In genomic region chr12:30544704-30545103, GRCh38 we compare ENCODE assay signal across 4 cellular contexts.
DNase-seq lines count a peak whose midpoint lies in the region; ATAC-seq, FAIRE-seq and TF ChIP-seq lines count a peak whose summit lies in the region.
"Not testable (repeated sequence)": the region's sequence is repeated elsewhere in the genome, so short reads cannot be mapped to it uniquely, and the experiment has no call there.

No MANE protein-coding gene starts in this region.

- FAIRE-seq in HepG2 (lab: Jason Lieb, UNC), result not testable (repeated sequence)

- not testable (repeated sequence) for H3K4me2 ChIP-seq in HepG2 (ENCODE audit: low read depth, low read length); mesendoderm (ENCODE audit: low read length)

- H3K9me3 Mint-ChIP-seq in WTC11 (peaks cover 49% of the 10 kb centered on the region), endodermal cell (peaks cover 64% of the 10 kb centered on the region)

- H3K27ac Mint-ChIP-seq in WTC11, result not testable (repeated sequence)
- peak overlapping the region; percentile 19 for H3K27ac Mint-ChIP-seq in endodermal cell

- not testable (repeated sequence) for H4K8ac ChIP-seq in mesendoderm (ENCODE audit: low read depth, low read length)

- intact Hi-C loops in HepG2 (cut with micrococcal nuclease; ENCODE audit: unreplicated experiment), result not testable (repeated sequence)

- H3K36me3 ChIP-seq in endodermal cell (ENCODE audit: control insufficient read depth, insufficient read depth, low read length); HepG2 (replicated peaks in 1 of 2; ENCODE audit: control insufficient read depth in 1 of 2, insufficient read depth in 2 of 2, low read length in 2 of 2); mesendoderm (ENCODE audit: control insufficient read depth, insufficient read depth, low read length): not testable (repeated sequence)

- not testable (repeated sequence) for H2AFZ ChIP-seq in HepG2 (ENCODE audit: low read length)

- BruUV-seq in HepG2 (replicated peaks; lab: Mats Ljungman, UMichigan), result not testable (repeated sequence)

- CTCF ChIA-PET in WTC11 (lab: Charles Lee); HepG2 (lab: Yijun Ruan, JAX; ENCODE audit: low intra/inter-chr PET ratio, low total read pairs): not testable (repeated sequence)

- WGBS in endodermal cell (ENCODE audit: insufficient coverage in 1 of 2, insufficient read length in 1 of 2), 2 experiments, result 100% methylated on average over 1 of the region's 3 CpGs; no CpG with 5 or more reads in 1 of the 2 experiments
- WGBS in HepG2 (ENCODE audit: low lambda C conversion rate), result 63% methylated on average over 3 of the region's 3 CpGs
- no CpG with 5 or more reads among the region's 3 CpGs for WGBS in mesendoderm (ENCODE audit: extremely low coverage, insufficient coverage, low lambda C conversion rate)

- POLR2A ChIA-PET in WTC11 (lab: Charles Lee); HepG2 (lab: Yijun Ruan, JAX): not testable (repeated sequence)

- H3K56ac ChIP-seq in mesendoderm (ENCODE audit: low read length), result not testable (repeated sequence)

- H3K4me1 Mint-ChIP-seq in WTC11, result not testable (repeated sequence)
- peaks cover 15% of the 10 kb centered on the region for H3K4me1 Mint-ChIP-seq in endodermal cell

- not testable (repeated sequence) for H2AK5ac ChIP-seq in mesendoderm (ENCODE audit: low read length)

- H2BK15ac ChIP-seq in mesendoderm (replicated peaks; ENCODE audit: low read depth), result not testable (repeated sequence)

- H3K23ac ChIP-seq in mesendoderm (ENCODE audit: low read length), result not testable (repeated sequence)

- not testable (repeated sequence) for H3K4me3 ChIP-seq in endodermal cell (ENCODE audit: low read length); HepG2 (replicated peaks in 1 of 3; ENCODE audit: insufficient read depth in 1 of 3, low read depth in 2 of 3, low read length in 3 of 3); mesendoderm (ENCODE audit: low read length)

- H3K27me3 ChIP-seq in endodermal cell (ENCODE audit: control insufficient read depth, insufficient read depth, low read length, poor library complexity, severe bottlenecking); HepG2 (ENCODE audit: control insufficient read depth in 1 of 2, insufficient read depth in 2 of 2, low read length in 2 of 2); mesendoderm (ENCODE audit: insufficient read depth, low read length, poor library complexity): not testable (repeated sequence)

- DNase-seq in WTC11 (ENCODE audit: low spot score); endodermal cell; HepG2 (ENCODE audit: low spot score): not testable (repeated sequence)
- peak; percentile 18 for DNase-seq in mesendoderm

- ATAC-seq in WTC11, HepG2: not testable (repeated sequence)

- in situ Hi-C loops in HepG2 (cut with HindIII; ENCODE audit: extremely low pct_ligation_motif_present, low pct_unique_long_range_greater_than_20kb), result not testable (repeated sequence)

- not testable (repeated sequence) for TF ChIP-seq EP300 in HepG2 (IDR thresholded peaks at IDR 0.05; ENCODE audit: low read depth in 2 of 2, low read length in 2 of 2); HepG2 (CRISPR knock-in tag; IDR thresholded peaks at IDR 0.05; ENCODE audit: borderline replicate concordance)

- TF ChIP-seq CTCF in WTC11 (IDR thresholded peaks at IDR 0.05); endodermal cell (conservative IDR thresholded peaks at IDR 0.05); HepG2 (CRISPR knock-in tag; IDR thresholded peaks at IDR 0.05): not testable (repeated sequence)

- not testable (repeated sequence) for H3K4ac ChIP-seq in mesendoderm (ENCODE audit: low read depth, low read length)

- H2BK120ac ChIP-seq in mesendoderm (ENCODE audit: low read depth, low read length), result not testable (repeated sequence)

- peaks cover 52% of the 10 kb centered on the region for H3K9me3 ChIP-seq in endodermal cell (ENCODE audit: control insufficient read depth, low read length)
- not testable (repeated sequence) for H3K9me3 ChIP-seq in HepG2 (ENCODE audit: low read length)

- not testable (repeated sequence) for H3K9ac ChIP-seq in endodermal cell (ENCODE audit: extremely low read depth, low read length, poor library complexity, severe bottlenecking); HepG2 (ENCODE audit: insufficient read depth, low read depth, low read length); mesendoderm (ENCODE audit: low read length)

- H3K27me3 Mint-ChIP-seq in WTC11 (ENCODE audit: low read depth); endodermal cell (ENCODE audit: insufficient read depth): not testable (repeated sequence)

- H2BK5ac ChIP-seq in mesendoderm (ENCODE audit: low read length), result not testable (repeated sequence)

- H3K36me3 Mint-ChIP-seq in WTC11 (peaks cover 13% of the 10 kb centered on the region), endodermal cell (ENCODE audit: low read depth) (peaks cover 19% of the 10 kb centered on the region)

- not testable (repeated sequence) for H4K5ac ChIP-seq in mesendoderm (ENCODE audit: low read length)

- not testable (repeated sequence) for H3K18ac ChIP-seq in mesendoderm (ENCODE audit: low read length)

- not testable (repeated sequence) for TF ChIP-seq RAD21 in HepG2 (CRISPR knock-in tag; IDR thresholded peaks at IDR 0.05)

- H3K4me1 ChIP-seq in endodermal cell (ENCODE audit: control insufficient read depth, insufficient read depth, low read length); HepG2 (ENCODE audit: insufficient read depth, low read length); mesendoderm (ENCODE audit: control insufficient read depth, low read depth, low read length): not testable (repeated sequence)

- H3K79me2 ChIP-seq in HepG2 (ENCODE audit: insufficient read depth, low read length); mesendoderm (ENCODE audit: control insufficient read depth, insufficient read depth, low read length): not testable (repeated sequence)

- not testable (repeated sequence) for H3K27ac ChIP-seq in endodermal cell (ENCODE audit: low read depth, low read length); HepG2 (ENCODE audit: extremely low read length, insufficient read depth, low read length); mesendoderm (ENCODE audit: low read depth, low read length)

- H3K4me3 Mint-ChIP-seq in WTC11, endodermal cell: not testable (repeated sequence)

- not testable (repeated sequence) for H3K79me1 ChIP-seq in mesendoderm (ENCODE audit: low read length)

- not testable (repeated sequence) for H4K20me1 ChIP-seq in HepG2 (ENCODE audit: insufficient read depth, low read length)

- TF ChIP-seq POLR2A in HepG2 (IDR thresholded peaks at IDR 0.05; ENCODE audit: insufficient read depth in 1 of 2, low read depth in 2 of 2, low read length in 2 of 2), result not testable (repeated sequence)

TF ChIP-seq in WTC11, 78 proteins besides CTCF, POLR2A, EP300 and RAD21:
- peak; percentile 75 for TF ChIP-seq ZNF317 (CRISPR knock-in tag; IDR thresholded peaks at IDR 0.05; ENCODE audit: borderline replicate concordance, low read depth)

TF ChIP-seq in HepG2, 621 proteins besides CTCF, POLR2A, EP300 and RAD21:
- peak; percentile 63; the same call in 1 of the 2 replicates for TF ChIP-seq ZNF317 (CRISPR knock-in tag; IDR thresholded peaks at IDR 0.05)
